ENCODE assay signal across 17 cellular contexts in the genomic region with DNA sequence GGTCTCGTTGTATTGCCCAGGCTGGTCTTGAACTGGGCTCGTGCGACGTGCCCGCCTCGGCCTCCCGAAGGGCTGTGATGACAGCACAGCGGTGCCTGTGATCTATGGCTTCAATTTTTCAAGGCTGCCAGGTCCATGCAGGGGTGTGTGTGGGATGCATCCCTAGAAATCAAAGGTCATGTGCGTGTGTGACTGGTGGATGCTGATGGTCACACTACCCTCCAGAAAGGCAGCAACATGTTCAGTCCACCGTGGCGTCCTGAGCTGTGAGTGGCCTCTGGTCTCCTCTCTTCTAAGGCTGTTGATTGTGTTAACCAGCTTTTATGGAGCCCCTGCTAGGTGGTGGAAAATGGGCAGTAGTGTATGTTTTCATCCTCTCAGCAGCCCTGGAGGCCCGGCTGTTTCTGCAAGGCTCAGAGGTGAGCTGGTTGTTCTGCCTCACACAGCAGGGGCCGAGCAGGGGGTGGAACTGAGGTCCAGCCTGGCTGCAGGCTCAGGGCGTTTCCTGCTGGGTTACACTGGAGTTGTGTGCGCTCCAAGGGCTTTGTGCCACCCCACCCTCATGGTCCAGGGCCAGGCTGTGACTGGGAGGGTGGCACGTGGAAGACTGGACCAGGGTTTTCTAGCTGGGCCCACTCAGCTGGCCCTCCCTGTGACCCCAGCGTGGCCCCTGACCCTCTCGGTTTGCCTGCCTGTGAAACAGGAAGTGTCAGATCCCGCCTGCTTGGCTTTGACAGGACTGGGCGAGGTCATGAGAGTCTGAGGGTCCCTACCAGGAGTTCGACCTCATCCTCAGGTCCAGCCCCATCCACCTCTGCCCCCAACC. TPM values are rescaled to one million over a fixed set of nuclear protein-coding genes. Genes with fewer than 3 reads are reported as not detected.
DNase-seq lines count a peak whose midpoint lies in the region; ATAC-seq, FAIRE-seq and TF ChIP-seq lines count a peak whose summit lies in the region.
"Had no signal": no experiment of that assay in that cellular context is flagged by ENCODE, and none has a peak within 500 bp of the region (broad histone marks: within the 10 kb centered on the region; RNA-seq: fewer than 3 reads in every experiment).

No MANE protein-coding gene starts in this region.

- H3K27me3 ChIP-seq in GM12878 (replicated peaks in 1 of 2; ENCODE audit: control insufficient read depth in 2 of 2, insufficient read depth in 2 of 2, low read length in 1 of 2) (peaks cover 0 to 3% of the 10 kb centered on the region in 2 experiments; a peak in 1 of 4 replicates), small intestine (ENCODE audit: control insufficient read depth in 2 of 2, insufficient read depth in 2 of 2, low read length in 2 of 2) (no peaks in the 10 kb centered on the region)
- H3K27me3 ChIP-seq: ascending aorta, testis had no signal

- H3K36me3 ChIP-seq in GM12878 (ENCODE audit: control insufficient read depth in 2 of 2, insufficient read depth in 2 of 2, low read length in 1 of 2) (no peaks in the 10 kb centered on the region), small intestine (ENCODE audit: control insufficient read depth in 2 of 2, insufficient read depth in 2 of 2, low read length in 2 of 2) (no peaks in the 10 kb centered on the region)
- H3K36me3 ChIP-seq: ascending aorta had no signal

- peaks cover 6% of the 10 kb centered on the region for H3K4me1 Mint-ChIP-seq in chondrocyte (ENCODE audit: low read depth)

- POLR2A ChIA-PET in GM12878 (lab: Charles Lee) = no interaction called here

- H3K4me3 Mint-ChIP-seq in chondrocyte (ENCODE audit: unreplicated experiment) = no peak overlapping the region
- H3K4me3 Mint-ChIP-seq: activated CD4-positive, alpha-beta memory T cell treated with anti-CD3 and anti-CD28 coated beads, Interleukin-2, amount 10 ng/mL, durations not matched to agents 7 days and 5 days; CD4-positive, alpha-beta T cell; dendritic cell treated with granulocyte-macrophage colony-stimulating factor and Interleukin-4, amounts not matched to agents 40 ng/mL and 50 ng/mL, for 4 days; naive thymus-derived CD4-positive, alpha-beta T cell had no signal

- CTCF ChIA-PET in GM12878 (lab: Yijun Ruan, JAX) = no interaction called here

- in situ Hi-C loops in GM12878 (cut with MboI) = no loop called here

- RAD21 ChIA-PET in GM12878 (lab: Charles Lee; ENCODE audit: unreplicated experiment) = no interaction called here

- no peaks in the 10 kb centered on the region for H4K20me1 ChIP-seq in GM12878 (ENCODE audit: control insufficient read depth, insufficient read depth)

- BruUV-seq in GM12878 (replicated peaks; lab: Mats Ljungman, UMichigan) = no TSS peak

- FAIRE-seq in GM12878 (lab: Jason Lieb, UNC) = no peak
- no peak for FAIRE-seq in small intestine (lab: Jason Lieb, UNC)

- H3K4me3 ChIP-seq in GM12878 = no peak overlapping the region
- no peak overlapping the region for H3K4me3 ChIP-seq in small intestine (ENCODE audit: low read depth in 1 of 2, low read length in 2 of 2)
- H3K4me3 ChIP-seq: ascending aorta, testis had no signal

- no peaks in the 10 kb centered on the region for H3K79me2 ChIP-seq in GM12878 (ENCODE audit: control insufficient read depth, insufficient read depth, low read length)

- H3K36me3 Mint-ChIP-seq in chondrocyte (ENCODE audit: low read depth) = peaks cover under 1% of the 10 kb centered on the region
- H3K36me3 Mint-ChIP-seq: naive thymus-derived CD4-positive, alpha-beta T cell had no signal

- H3K27me3 Mint-ChIP-seq in chondrocyte (ENCODE audit: low read depth) = peaks cover 13% of the 10 kb centered on the region
- H3K27me3 Mint-ChIP-seq: CD4-positive, alpha-beta T cell had no signal

- TF ChIP-seq POLR2A in GM12878 (IDR thresholded peaks at IDR 0.05; ENCODE audit: low read depth, low read length) = no peak

- H3K9ac ChIP-seq in GM12878 (ENCODE audit: control insufficient read depth, insufficient read depth, low read length) = no peak overlapping the region; the same call in 1 of the 2 replicates

- H3K4me2 ChIP-seq in GM12878 (ENCODE audit: control insufficient read depth, insufficient read depth) = peak overlapping the region; percentile 76

- peak; percentile 18 for ATAC-seq in GM19023 (IDR thresholded peaks at IDR 0.05; ENCODE audit: unreplicated experiment)
- peak; percentile 7 for ATAC-seq in HG03280 (IDR thresholded peaks at IDR 0.05; ENCODE audit: unreplicated experiment)
- ATAC-seq in GM12878 = peak; percentile 18
- no peak for ATAC-seq in HG03342 (IDR thresholded peaks at IDR 0.05; ENCODE audit: unreplicated experiment)
- ATAC-seq: naive thymus-derived CD4-positive, alpha-beta T cell had no signal

- DNase-seq in GM12878 (ENCODE audit: low read depth, low spot score) (no peak), small intestine (peak; percentile 36), chondrocyte (ENCODE audit: low spot score) (no peak), nucleus accumbens (lab: John Stamatoyannopoulos, UW) (no peak)
- DNase-seq: activated CD4-positive, alpha-beta memory T cell treated with anti-CD3 and anti-CD28 coated beads, Interleukin-2, amount 10 ng/mL, durations not matched to agents 7 days and 5 days; activated effector memory CD4-positive, alpha-beta T cell treated with Interleukin-2 at 50 U/mL for 16 hours; CD4-positive, alpha-beta T cell; erythroblast; naive thymus-derived CD4-positive, alpha-beta T cell; NCI-H187 treated with DMSO at 0.1 percent for 48 hours; T-helper 9 cell; testis had no signal

- TF ChIP-seq EP300 in GM12878 (IDR thresholded peaks at IDR 0.05; ENCODE audit: borderline replicate concordance in 1 of 2, control insufficient read depth in 1 of 2, low read depth in 2 of 2, low read length in 2 of 2) = no peak

- H3K4me1 ChIP-seq in GM12878 (ENCODE audit: control insufficient read depth, insufficient read depth, low read length) (peaks cover 41% of the 10 kb centered on the region), small intestine (ENCODE audit: control insufficient read depth in 2 of 2, insufficient read depth in 1 of 2, low read depth in 1 of 2, low read length in 1 of 2) (peaks cover 2 to 5% of the 10 kb centered on the region in 2 donors)
- H3K4me1 ChIP-seq: ascending aorta, testis had no signal

- intact Hi-C loops in GM12878 (cut with micrococcal nuclease; ENCODE audit: unreplicated experiment) = no loop called here

- no peak for TF ChIP-seq RAD21 in GM12878 (IDR thresholded peaks at IDR 0.05; ENCODE audit: insufficient read depth, low read depth, low read length)

- H3K27ac ChIP-seq in GM12878 (ENCODE audit: control insufficient read depth, insufficient read depth) (peak overlapping the region; percentile 50), small intestine (ENCODE audit: low read depth in 1 of 2, low read length in 1 of 2) (no peak overlapping the region)
- H3K27ac ChIP-seq: ascending aorta, testis had no signal

- H3K27ac Mint-ChIP-seq in chondrocyte (ENCODE audit: unreplicated experiment) = no peak overlapping the region
- H3K27ac Mint-ChIP-seq: activated CD4-positive, alpha-beta memory T cell treated with anti-CD3 and anti-CD28 coated beads, Interleukin-2, amount 10 ng/mL, durations not matched to agents 7 days and 5 days; CD4-positive, alpha-beta T cell; dendritic cell treated with granulocyte-macrophage colony-stimulating factor and Interleukin-4, amounts not matched to agents 40 ng/mL and 50 ng/mL, for 4 days; naive thymus-derived CD4-positive, alpha-beta T cell had no signal

- SMC1A ChIA-PET in GM12878 (lab: Charles Lee; ENCODE audit: uncharacterized antibody, unreplicated experiment) = interaction anchor here (0.7 to 1.1 kb wide), 2 partner anchors 27 to 213 kb away, joined by 3 read pairs; no protein-coding TSS in a partner anchor

- no peaks in the 10 kb centered on the region for H3K9me3 ChIP-seq in GM12878 (replicated peaks; ENCODE audit: control insufficient read depth, insufficient read depth, low read length)
- no peaks in the 10 kb centered on the region for H3K9me3 ChIP-seq in small intestine (ENCODE audit: control insufficient read depth, low read depth)
- H3K9me3 ChIP-seq: ascending aorta, testis had no signal

- H2AFZ ChIP-seq in GM12878 (ENCODE audit: control insufficient read depth, low read depth, low read length) = peak overlapping the region; percentile 70

- H3K9me3 Mint-ChIP-seq in chondrocyte (ENCODE audit: low read depth) = no peaks in the 10 kb centered on the region
- H3K9me3 Mint-ChIP-seq: activated CD4-positive, alpha-beta memory T cell treated with anti-CD3 and anti-CD28 coated beads, Interleukin-2, amount 10 ng/mL, durations not matched to agents 7 days and 5 days; CD4-positive, alpha-beta T cell; dendritic cell treated with granulocyte-macrophage colony-stimulating factor and Interleukin-4, amounts not matched to agents 40 ng/mL and 50 ng/mL, for 4 days; naive thymus-derived CD4-positive, alpha-beta T cell had no signal

- 52% methylated on average over 21 of the region's 21 CpGs for WGBS in GM12878 (ENCODE audit: insufficient coverage, insufficient replicate concordance, low lambda C conversion rate, missing lambda C conversion rate)
- 37 to 62% (median 51%) methylated on average over 21 of the region's 21 CpGs for WGBS in small intestine, 3 donors

- TF ChIP-seq CTCF in GM12878 (IDR thresholded peaks at IDR 0.05 in 2 of 3, conservative IDR thresholded peaks at IDR 0.05 in 1 of 3; ENCODE audit: control insufficient read depth in 2 of 3, extremely low read depth in 1 of 3, insufficient read depth in 1 of 3, low read depth in 3 of 3, low read length in 3 of 3) (no peak), chondrocyte (IDR thresholded peaks at IDR 0.05) (no peak)

RNA-seq across cellular contexts. Expression of gene BIK, which starts 7.7 kb away (rescaled TPM):
- not detected in 2 replicates for total RNA-seq in GM12878 (2013; cell fraction: nucleolus; rRNA removed)
- total RNA-seq in GM12878 (2014; rRNA removed) = 9.8 and 10.5 TPM in 2 replicates
- 2.7 TPM in 2 replicates for total RNA-seq in GM12878 (2014; rRNA removed; fragmentation: Illumina TruSeq; extraction: Trizol)
- total RNA-seq in GM12878 (2021) = 6.3 and 8.0 TPM in 2 replicates
- 2.3 TPM for polyA plus RNA-seq in GM12878 (2011; ENCODE audit: low read depth)
- polyA plus RNA-seq in GM12878 (2011; rRNA removed) = 0.16 and 0.33 TPM in 2 replicates
- 1.0 and 1.1 TPM in 2 replicates for polyA plus RNA-seq in GM12878 (2011; cell fraction: cytosol; rRNA removed)
- polyA plus RNA-seq in GM12878 (2011; cell fraction: nucleus; rRNA removed) = 0.70 and 1.0 TPM in 2 replicates
- 2.5 and 3.6 TPM in 2 replicates for polyA plus RNA-seq in GM12878 (2012)
- 1.6 TPM in 1 of 2 replicates, not detected in the other for polyA plus RNA-seq in GM12878 (2014; fragmentation: Illumina TruSeq; extraction: Trizol)
- 1 to 10 TPM; 1.4 to 1.5 TPM for polyA plus RNA-seq in GM12878 (2014; fragmentation: Nextera tagmentation; extraction: Ambion mirVana)
- polyA plus RNA-seq in GM12878 (2014; rRNA removed) = 7.5 TPM in 2 replicates
- 1 to 10 TPM; 5.1 to 5.6 TPM for polyA plus RNA-seq in GM12878 (2016; fragmentation: Nextera tagmentation; extraction: Ambion mirVana)
- not detected in 2 replicates for polyA minus RNA-seq in GM12878 (2011; rRNA and poly(A)+ RNA removed)
- not detected in 2 replicates for polyA minus RNA-seq in GM12878 (2011; cell fraction: cytosol; rRNA and poly(A)+ RNA removed)
- polyA minus RNA-seq in GM12878 (2011; cell fraction: nucleus; rRNA and poly(A)+ RNA removed) = not detected in 2 replicates
- 10 to 100 TPM; 14.7 to 26.2 (median 22.7) TPM for polyA plus RNA-seq in small intestine
- total RNA-seq in chondrocyte = not detected in 3 replicates
- total RNA-seq: ascending aorta had no signal

RNA-seq across cellular contexts. Expression of gene MCAT, which starts 25.0 kb away (rescaled TPM):
- total RNA-seq in GM12878 (2013; cell fraction: nucleolus; rRNA removed) = 32.5 and 52.1 TPM in 2 replicates
- 20.6 and 22.3 TPM in 2 replicates for total RNA-seq in GM12878 (2014; rRNA removed)
- total RNA-seq in GM12878 (2014; rRNA removed; fragmentation: Illumina TruSeq; extraction: Trizol) = 9.9 and 11.8 TPM in 2 replicates
- 26.2 and 26.5 TPM in 2 replicates for total RNA-seq in GM12878 (2021)
- 4.2 TPM for polyA plus RNA-seq in GM12878 (2011; ENCODE audit: low read depth)
- 12.1 and 16.5 TPM in 2 replicates for polyA plus RNA-seq in GM12878 (2011; rRNA removed)
- 22.5 and 34.9 TPM in 2 replicates for polyA plus RNA-seq in GM12878 (2011; cell fraction: cytosol; rRNA removed)
- polyA plus RNA-seq in GM12878 (2011; cell fraction: nucleus; rRNA removed) = 15.9 and 25.4 TPM in 2 replicates
- 10.8 and 11.2 TPM in 2 replicates for polyA plus RNA-seq in GM12878 (2012)
- 5.3 and 11.9 TPM in 2 replicates for polyA plus RNA-seq in GM12878 (2014; fragmentation: Illumina TruSeq; extraction: Trizol)
- polyA plus RNA-seq in GM12878 (2014; fragmentation: Nextera tagmentation; extraction: Ambion mirVana) = 10 to 100 TPM in 1 of 2 experiments, 1 to 10 TPM in 1; 3.6 to 10.8 TPM
- 29.1 and 30.8 TPM in 2 replicates for polyA plus RNA-seq in GM12878 (2014; rRNA removed)
- 10 to 100 TPM; 22.1 to 26.4 TPM for polyA plus RNA-seq in GM12878 (2016; fragmentation: Nextera tagmentation; extraction: Ambion mirVana)
- polyA minus RNA-seq in GM12878 (2011; rRNA and poly(A)+ RNA removed) = 10.9 and 19.5 TPM in 2 replicates
- 7.1 and 9.0 TPM in 2 replicates for polyA minus RNA-seq in GM12878 (2011; cell fraction: cytosol; rRNA and poly(A)+ RNA removed)
- 5.9 and 15.7 TPM in 2 replicates for polyA minus RNA-seq in GM12878 (2011; cell fraction: nucleus; rRNA and poly(A)+ RNA removed)
- 10 to 100 TPM in 2 of 3 donors, 1 to 10 TPM in 1; 9.8 to 25.7 (median 11.6) TPM for polyA plus RNA-seq in small intestine
- 7.4 to 11.1 TPM (median 8.6 TPM) in 3 replicates for total RNA-seq in chondrocyte

RNA-seq across cellular contexts. Expression of gene TTLL1, which starts 29.0 kb away (rescaled TPM):
- 2.4 and 2.7 TPM in 2 replicates for total RNA-seq in GM12878 (2013; cell fraction: nucleolus; rRNA removed)
- total RNA-seq in GM12878 (2014; rRNA removed) = 2.8 and 3.4 TPM in 2 replicates
- 3.7 and 3.8 TPM in 2 replicates for total RNA-seq in GM12878 (2014; rRNA removed; fragmentation: Illumina TruSeq; extraction: Trizol)
- 2.6 and 3.5 TPM in 2 replicates for total RNA-seq in GM12878 (2021)
- polyA plus RNA-seq in GM12878 (2011; ENCODE audit: low read depth) = 2.8 TPM
- 2.2 TPM in 2 replicates for polyA plus RNA-seq in GM12878 (2011; rRNA removed)
- polyA plus RNA-seq in GM12878 (2011; cell fraction: cytosol; rRNA removed) = 2.9 and 3.4 TPM in 2 replicates
- polyA plus RNA-seq in GM12878 (2011; cell fraction: nucleus; rRNA removed) = 1.7 TPM in 2 replicates
- polyA plus RNA-seq in GM12878 (2012) = 3.8 TPM in 2 replicates
- polyA plus RNA-seq in GM12878 (2014; fragmentation: Illumina TruSeq; extraction: Trizol) = 4.8 and 5.6 TPM in 2 replicates
- polyA plus RNA-seq in GM12878 (2014; fragmentation: Nextera tagmentation; extraction: Ambion mirVana) = under 1 TPM; 0.39 to 0.80 TPM
- 4.5 and 4.9 TPM in 2 replicates for polyA plus RNA-seq in GM12878 (2014; rRNA removed)
- polyA plus RNA-seq in GM12878 (2016; fragmentation: Nextera tagmentation; extraction: Ambion mirVana) = 1 to 10 TPM; 3.9 to 4.4 TPM
- polyA minus RNA-seq in GM12878 (2011; rRNA and poly(A)+ RNA removed) = 2.5 and 3.7 TPM in 2 replicates
- 1.4 TPM in 1 of 2 replicates, not detected in the other for polyA minus RNA-seq in GM12878 (2011; cell fraction: cytosol; rRNA and poly(A)+ RNA removed)
- polyA minus RNA-seq in GM12878 (2011; cell fraction: nucleus; rRNA and poly(A)+ RNA removed) = 0.24 TPM in 1 of 2 replicates, not detected in the other
- polyA plus RNA-seq in small intestine = 1 to 10 TPM; 1.1 to 4.2 (median 1.1) TPM
- 16.7 to 18.8 TPM (median 18.1 TPM) in 3 replicates for total RNA-seq in chondrocyte

RNA-seq across cellular contexts. Expression of gene TSPO, which starts 33.1 kb away (rescaled TPM):
- total RNA-seq in GM12878 (2013; cell fraction: nucleolus; rRNA removed) = 4.2 and 6.8 TPM in 2 replicates
- total RNA-seq in GM12878 (2014; rRNA removed) = 41.3 and 50.5 TPM in 2 replicates
- total RNA-seq in GM12878 (2014; rRNA removed; fragmentation: Illumina TruSeq; extraction: Trizol) = 4.9 and 6.6 TPM in 2 replicates
- 25.8 and 31.6 TPM in 2 replicates for total RNA-seq in GM12878 (2021)
- polyA plus RNA-seq in GM12878 (2011; ENCODE audit: low read depth) = 6.8 TPM
- polyA plus RNA-seq in GM12878 (2011; rRNA removed) = 6.1 and 11.7 TPM in 2 replicates
- polyA plus RNA-seq in GM12878 (2011; cell fraction: cytosol; rRNA removed) = 23.6 and 34.9 TPM in 2 replicates
- polyA plus RNA-seq in GM12878 (2011; cell fraction: nucleus; rRNA removed) = 19.5 and 31.3 TPM in 2 replicates
- polyA plus RNA-seq in GM12878 (2012) = 14.1 and 30.7 TPM in 2 replicates
- polyA plus RNA-seq in GM12878 (2014; fragmentation: Illumina TruSeq; extraction: Trizol) = 1.4 TPM in 1 of 2 replicates, not detected in the other
- 1 to 10 TPM; 1.8 to 3.4 TPM for polyA plus RNA-seq in GM12878 (2014; fragmentation: Nextera tagmentation; extraction: Ambion mirVana)
- 41.1 and 46.8 TPM in 2 replicates for polyA plus RNA-seq in GM12878 (2014; rRNA removed)
- polyA plus RNA-seq in GM12878 (2016; fragmentation: Nextera tagmentation; extraction: Ambion mirVana) = 10 to 100 TPM; 27.1 to 30.8 TPM
- 1.7 and 11.1 TPM in 2 replicates for polyA minus RNA-seq in GM12878 (2011; rRNA and poly(A)+ RNA removed)
- polyA minus RNA-seq in GM12878 (2011; cell fraction: cytosol; rRNA and poly(A)+ RNA removed) = 3.7 and 5.5 TPM in 2 replicates
- polyA minus RNA-seq in GM12878 (2011; cell fraction: nucleus; rRNA and poly(A)+ RNA removed) = 3.1 and 6.0 TPM in 2 replicates
- polyA plus RNA-seq in small intestine = 100 to 1,000 TPM; 222 to 375 (median 263) TPM
- 80.5 to 292 TPM (median 288 TPM) in 3 replicates for total RNA-seq in chondrocyte
